ENCODE assay signal across 12 cellular contexts in the genomic region with DNA sequence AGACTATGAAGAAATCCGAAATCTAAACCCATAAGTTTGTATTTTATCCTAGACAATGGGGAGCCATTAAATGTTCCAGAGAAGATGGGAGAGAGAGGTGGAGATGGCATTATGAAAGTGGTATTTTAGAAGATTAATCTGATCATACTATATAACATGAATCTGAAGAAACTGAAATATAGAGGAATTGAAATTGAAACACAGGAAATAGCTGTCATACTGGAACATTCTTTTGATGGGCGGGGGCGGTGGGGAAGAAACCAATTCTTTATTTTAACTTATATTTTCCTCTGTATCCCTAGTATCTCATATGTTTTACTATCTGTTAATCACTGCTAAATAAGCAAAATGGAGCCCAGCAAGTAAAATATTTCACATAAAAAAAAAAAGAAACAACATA. TPM values are rescaled to one million over a fixed set of nuclear protein-coding genes. Genes with fewer than 3 reads are reported as not detected.
DNase-seq lines count a peak whose midpoint lies in the region; ATAC-seq and FAIRE-seq lines count a peak whose summit lies in the region.
"Had no signal": no experiment of that assay in that cellular context is flagged by ENCODE, and none has a peak within 500 bp of the region (broad histone marks: within the 10 kb centered on the region; RNA-seq: fewer than 3 reads in every experiment).

No MANE protein-coding gene starts in this region.

- peaks cover 8% of the 10 kb centered on the region for H3K9me3 Mint-ChIP-seq in activated T-cell treated with anti-CD3 and anti-CD28 coated beads, Interleukin-2, amount 50 U/mL, for 24 hours
- H3K9me3 Mint-ChIP-seq in T-helper 1 cell treated with Interleukin-12 subunit alpha and Interleukin-12 subunit beta and Interleukin-4 antibody, amounts not matched to agents 30 μg/mL and 1 μg/mL, for 36 hours, result no peaks in the 10 kb centered on the region
- no peaks in the 10 kb centered on the region for H3K9me3 Mint-ChIP-seq in stimulated activated naive CD8-positive, alpha-beta T cell treated with anti-CD3 and anti-CD28 coated beads, Interleukin-15, amount 100 ng/mL, for 72 hours

- H3K4me3 ChIP-seq in small intestine (ENCODE audit: low read depth in 1 of 2, low read length in 2 of 2), result no peak overlapping the region
- H3K4me3 ChIP-seq: body of pancreas, skin epidermis, transverse colon had no signal

- peak overlapping the region; percentile 94 for H3K27ac Mint-ChIP-seq in activated T-cell treated with anti-CD3 and anti-CD28 coated beads, Interleukin-2, amount 50 U/mL, for 24 hours
- peak overlapping the region; percentile 60 for H3K27ac Mint-ChIP-seq in T-helper 1 cell treated with Interleukin-12 subunit alpha and Interleukin-12 subunit beta and Interleukin-4 antibody, amounts not matched to agents 30 μg/mL and 1 μg/mL, for 36 hours
- peak overlapping the region; percentile 14 to 62 for H3K27ac Mint-ChIP-seq in stimulated activated naive CD8-positive, alpha-beta T cell treated with anti-CD3 and anti-CD28 coated beads, Interleukin-15, amount 100 ng/mL, for 72 hours

- peaks cover 20% of the 10 kb centered on the region for H3K36me3 Mint-ChIP-seq in activated T-cell treated with anti-CD3 and anti-CD28 coated beads, Interleukin-2, amount 50 U/mL, for 24 hours (ENCODE audit: low read depth)
- peaks cover 18% of the 10 kb centered on the region for H3K36me3 Mint-ChIP-seq in T-helper 1 cell treated with Interleukin-12 subunit alpha and Interleukin-12 subunit beta and Interleukin-4 antibody, amounts not matched to agents 30 μg/mL and 1 μg/mL, for 36 hours (ENCODE audit: low read depth)

- ATAC-seq in stimulated activated naive CD8-positive, alpha-beta T cell treated with anti-CD3 and anti-CD28 coated beads, Interleukin-15, amount 100 ng/mL, for 72 hours, result peak; percentile 31
- no peak for ATAC-seq in GM21515 (IDR thresholded peaks at IDR 0.05; ENCODE audit: unreplicated experiment)
- ATAC-seq: body of pancreas had no signal

- no peaks in the 10 kb centered on the region for H3K27me3 ChIP-seq in small intestine (ENCODE audit: control insufficient read depth in 2 of 2, insufficient read depth in 2 of 2, low read length in 2 of 2)
- H3K27me3 ChIP-seq: body of pancreas, transverse colon had no signal

- DNase-seq in activated T-cell treated with anti-CD3 and anti-CD28 coated beads, Interleukin-2, amount 50 U/mL, for 24 hours, result no peak
- DNase-seq in activated T-cell treated with anti-CD3 and anti-CD28 coated beads, Interleukin-2, amount 50 U/mL, for 48 hours, result no peak
- peak; percentile 45 for DNase-seq in dermis blood vessel endothelial cell
- DNase-seq in stimulated activated naive CD8-positive, alpha-beta T cell treated with anti-CD3 and anti-CD28 coated beads, Interleukin-15, amount 100 ng/mL, for 72 hours, result no peak
- no peak for DNase-seq in small intestine
- no peak for DNase-seq in midbrain (lab: John Stamatoyannopoulos, UW)
- DNase-seq: body of pancreas, GOT3, transverse colon had no signal

- peak overlapping the region; percentile 20 for H3K4me3 Mint-ChIP-seq in activated T-cell treated with anti-CD3 and anti-CD28 coated beads, Interleukin-2, amount 50 U/mL, for 24 hours
- peak overlapping the region; percentile 41 for H3K4me3 Mint-ChIP-seq in T-helper 1 cell treated with Interleukin-12 subunit alpha and Interleukin-12 subunit beta and Interleukin-4 antibody, amounts not matched to agents 30 μg/mL and 1 μg/mL, for 36 hours
- H3K4me3 Mint-ChIP-seq in stimulated activated naive CD8-positive, alpha-beta T cell treated with anti-CD3 and anti-CD28 coated beads, Interleukin-15, amount 100 ng/mL, for 72 hours, result peak overlapping the region; percentile 46 to 69

- H3K27me3 Mint-ChIP-seq in activated T-cell treated with anti-CD3 and anti-CD28 coated beads, Interleukin-2, amount 50 U/mL, for 24 hours, result no peaks in the 10 kb centered on the region
- H3K27me3 Mint-ChIP-seq in T-helper 1 cell treated with Interleukin-12 subunit alpha and Interleukin-12 subunit beta and Interleukin-4 antibody, amounts not matched to agents 30 μg/mL and 1 μg/mL, for 36 hours (ENCODE audit: low read depth), result no peaks in the 10 kb centered on the region
- H3K27me3 Mint-ChIP-seq in stimulated activated naive CD8-positive, alpha-beta T cell treated with anti-CD3 and anti-CD28 coated beads, Interleukin-15, amount 100 ng/mL, for 72 hours, result no peaks in the 10 kb centered on the region

- no peaks in the 10 kb centered on the region for H3K9me3 ChIP-seq in small intestine (ENCODE audit: control insufficient read depth, low read depth)
- H3K9me3 ChIP-seq: body of pancreas, transverse colon had no signal

- no peaks in the 10 kb centered on the region for H3K36me3 ChIP-seq in small intestine (ENCODE audit: control insufficient read depth in 2 of 2, insufficient read depth in 2 of 2, low read length in 2 of 2)
- H3K36me3 ChIP-seq: transverse colon had no signal

- WGBS in small intestine, 3 donors, result 71 to 86% (median 72%) methylated on average over 3 of the region's 3 CpGs

- H3K4me1 Mint-ChIP-seq in activated T-cell treated with anti-CD3 and anti-CD28 coated beads, Interleukin-2, amount 50 U/mL, for 24 hours (ENCODE audit: low read depth), result peaks cover 74% of the 10 kb centered on the region
- peaks cover 44% of the 10 kb centered on the region for H3K4me1 Mint-ChIP-seq in T-helper 1 cell treated with Interleukin-12 subunit alpha and Interleukin-12 subunit beta and Interleukin-4 antibody, amounts not matched to agents 30 μg/mL and 1 μg/mL, for 36 hours (ENCODE audit: low read depth)
- H3K4me1 Mint-ChIP-seq in stimulated activated naive CD8-positive, alpha-beta T cell treated with anti-CD3 and anti-CD28 coated beads, Interleukin-15, amount 100 ng/mL, for 72 hours, result peaks cover 82% of the 10 kb centered on the region

- H3K27ac ChIP-seq in small intestine (ENCODE audit: low read depth in 1 of 2, low read length in 1 of 2), result no peak overlapping the region
- H3K27ac ChIP-seq: body of pancreas had no signal

- FAIRE-seq in small intestine (lab: Jason Lieb, UNC), result no peak

- no peaks in the 10 kb centered on the region for H3K4me1 ChIP-seq in small intestine (ENCODE audit: control insufficient read depth in 2 of 2, insufficient read depth in 1 of 2, low read depth in 1 of 2, low read length in 1 of 2)
- H3K4me1 ChIP-seq: body of pancreas had no signal

RNA-seq across cellular contexts. Expression of a gene that starts 27.0 kb away (rescaled TPM):
- total RNA-seq in dermis blood vessel endothelial cell, result 25.9 and 39.5 TPM in 2 replicates
- 10 to 100 TPM; 22.0 to 47.3 (median 47.2) TPM for polyA plus RNA-seq in small intestine

Comparison
In these comparisons a context has a peak if more than half of its experiments do, and no peak if none do; other contexts are left out.
1. H3K27ac Mint-ChIP-seq: peak in every context shown above with its lines; median percentile 94 in activated T-cell treated with anti-CD3 and anti-CD28 coated beads, Interleukin-2, amount 50 U/mL, for 24 hours; 60 in T-helper 1 cell treated with Interleukin-12 subunit alpha and Interleukin-12 subunit beta and Interleukin-4 antibody, amounts not matched to agents 30 μg/mL and 1 μg/mL, for 36 hours; 38 in stimulated activated naive CD8-positive, alpha-beta T cell treated with anti-CD3 and anti-CD28 coated beads, Interleukin-15, amount 100 ng/mL, for 72 hours.